In the genomic region with DNA sequence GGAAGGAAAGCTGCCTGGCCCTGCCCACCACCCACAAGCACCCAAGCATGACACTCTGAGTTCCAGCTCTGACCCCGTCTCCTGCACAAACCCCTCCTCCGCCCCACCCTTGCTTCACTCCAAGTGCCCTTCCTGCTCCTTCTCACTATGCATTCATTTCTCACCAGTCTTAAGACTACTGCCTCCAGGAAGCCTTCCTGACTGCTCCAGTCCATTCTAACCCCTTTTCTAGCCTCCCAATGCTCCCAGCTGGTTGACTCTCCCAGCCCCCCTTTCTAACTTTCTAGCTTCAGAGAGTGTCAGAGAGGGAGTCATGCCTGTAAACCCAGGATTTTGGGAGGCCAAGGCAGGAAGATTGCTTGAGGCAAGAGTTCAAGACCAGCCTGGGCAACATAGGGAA, we compare ENCODE assay signal across 2 cellular contexts.
TF ChIP-seq lines count a peak whose summit lies in the region.

No MANE protein-coding gene starts in this region.

TF ChIP-seq in K562, 482 proteins besides CTCF, POLR2A, EP300 and RAD21:
- no peak for TF ChIP-seq ZZZ3 (IDR thresholded peaks at IDR 0.05)
- TF ChIP-seq ZFP36 (IDR thresholded peaks at IDR 0.05; ENCODE audit: low read depth, low read length, partially characterized antibody) = peak; percentile 64
- TF ChIP-seq MXI1 (IDR thresholded peaks at IDR 0.05; ENCODE audit: low read depth, low read length) = no peak
- TF ChIP-seq SIN3A (IDR thresholded peaks at IDR 0.05; ENCODE audit: borderline replicate concordance in 2 of 2, control insufficient read depth in 1 of 2, low read depth in 2 of 2, low read length in 2 of 2) = no peak

TF ChIP-seq in H1, 55 proteins besides CTCF, POLR2A, EP300 and RAD21:
- TF ChIP-seq SAP30 (IDR thresholded peaks at IDR 0.05; ENCODE audit: insufficient read depth, insufficient replicate concordance, low read length) (no peak), SIN3A (conservative IDR thresholded peaks at IDR 0.05 in 1 of 2, IDR thresholded peaks at IDR 0.05 in 1 of 2; ENCODE audit: low read depth in 1 of 2, low read length in 2 of 2) (no peak), POU5F1 (IDR thresholded peaks at IDR 0.05; ENCODE audit: low read depth, low read length) (no peak), RBBP5 (IDR thresholded peaks at IDR 0.05; ENCODE audit: borderline replicate concordance, low read depth, low read length) (no peak), POLR2AphosphoS5 (IDR thresholded peaks at IDR 0.05; ENCODE audit: low read depth, low read length) (no peak), GABPA (IDR thresholded peaks at IDR 0.05; ENCODE audit: borderline replicate concordance, insufficient read depth, low read length) (no peak), EZH2 (IDR thresholded peaks at IDR 0.05; ENCODE audit: low read depth, low read length, severe bottlenecking) (no peak), KDM5A (IDR thresholded peaks at IDR 0.05; ENCODE audit: low read length) (no peak), CEBPB (IDR thresholded peaks at IDR 0.05; ENCODE audit: low read depth, low read length) (no peak), GTF2F1 (IDR thresholded peaks at IDR 0.05; ENCODE audit: borderline replicate concordance, low read depth, low read length) (no peak)
- TF ChIP-seq, protein P1, sequence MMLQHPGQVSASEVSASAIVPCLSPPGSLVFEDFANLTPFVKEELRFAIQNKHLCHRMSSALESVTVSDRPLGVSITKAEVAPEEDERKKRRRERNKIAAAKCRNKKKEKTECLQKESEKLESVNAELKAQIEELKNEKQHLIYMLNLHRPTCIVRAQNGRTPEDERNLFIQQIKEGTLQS (IDR thresholded peaks at IDR 0.05; ENCODE audit: insufficient read depth, low read depth, low read length) = no peak
- TF ChIP-seq, protein P2, sequence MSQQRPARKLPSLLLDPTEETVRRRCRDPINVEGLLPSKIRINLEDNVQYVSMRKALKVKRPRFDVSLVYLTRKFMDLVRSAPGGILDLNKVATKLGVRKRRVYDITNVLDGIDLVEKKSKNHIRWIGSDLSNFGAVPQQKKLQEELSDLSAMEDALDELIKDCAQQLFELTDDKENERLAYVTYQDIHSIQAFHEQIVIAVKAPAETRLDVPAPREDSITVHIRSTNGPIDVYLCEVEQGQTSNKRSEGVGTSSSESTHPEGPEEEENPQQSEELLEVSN (IDR thresholded peaks at IDR 0.05) = no peak
- TF ChIP-seq, protein P3, sequence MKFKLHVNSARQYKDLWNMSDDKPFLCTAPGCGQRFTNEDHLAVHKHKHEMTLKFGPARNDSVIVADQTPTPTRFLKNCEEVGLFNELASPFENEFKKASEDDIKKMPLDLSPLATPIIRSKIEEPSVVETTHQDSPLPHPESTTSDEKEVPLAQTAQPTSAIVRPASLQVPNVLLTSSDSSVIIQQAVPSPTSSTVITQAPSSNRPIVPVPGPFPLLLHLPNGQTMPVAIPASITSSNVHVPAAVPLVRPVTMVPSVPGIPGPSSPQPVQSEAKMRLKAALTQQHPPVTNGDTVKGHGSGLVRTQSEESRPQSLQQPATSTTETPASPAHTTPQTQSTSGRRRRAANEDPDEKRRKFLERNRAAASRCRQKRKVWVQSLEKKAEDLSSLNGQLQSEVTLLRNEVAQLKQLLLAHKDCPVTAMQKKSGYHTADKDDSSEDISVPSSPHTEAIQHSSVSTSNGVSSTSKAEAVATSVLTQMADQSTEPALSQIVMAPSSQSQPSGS (IDR thresholded peaks at IDR 0.05; ENCODE audit: low read length) = no peak
